In genomic region chr10:21208666-21209316, GRCh38 we compare ENCODE assay signal across 20 cellular contexts.
A peak's percentile ranks its signal among the peaks of the same experiment; 100 is the strongest.
DNase-seq lines count a peak whose midpoint lies in the region; ATAC-seq and TF ChIP-seq lines count a peak whose summit lies in the region.
"Had no signal": no experiment of that assay in that cellular context is flagged by ENCODE, and none has a peak within 500 bp of the region (broad histone marks: within the 10 kb centered on the region; RNA-seq: fewer than 3 reads in every experiment).

No MANE protein-coding gene starts in this region.

- H3K4me1 ChIP-seq in Caco-2 (peaks cover 14% of the 10 kb centered on the region), fibroblast of lung (ENCODE audit: control insufficient read depth, extremely low read depth, insufficient read depth, low read length) (no peaks in the 10 kb centered on the region), left ventricle myocardium inferior (peaks cover 1% of the 10 kb centered on the region)
- H3K4me1 ChIP-seq: BE2C, HAP-1 had no signal

- no peak overlapping the region for H3K4me3 Mint-ChIP-seq in Caco-2 (ENCODE audit: unreplicated experiment)
- no peak overlapping the region for H3K4me3 Mint-ChIP-seq in WTC11
- H3K4me3 Mint-ChIP-seq in nephron = no peak overlapping the region
- H3K4me3 Mint-ChIP-seq: CD4-positive, alpha-beta T cell had no signal

- H3K9me3 ChIP-seq in Caco-2 (peaks cover 25% of the 10 kb centered on the region), fibroblast of lung (ENCODE audit: control insufficient read depth, insufficient read depth, low read depth, low read length) (no peaks in the 10 kb centered on the region), MG63 (peaks cover 3% of the 10 kb centered on the region), left ventricle myocardium inferior (replicated peaks) (peaks cover 14% of the 10 kb centered on the region)
- H3K9me3 ChIP-seq: BE2C, HAP-1 had no signal

- no peak for TF ChIP-seq CTCF in Caco-2 (IDR thresholded peaks at IDR 0.05; ENCODE audit: insufficient read depth in 1 of 2, low read depth in 1 of 2, low read length in 1 of 2, severe bottlenecking in 1 of 2, unreplicated experiment in 1 of 2)
- TF ChIP-seq CTCF in WTC11 (IDR thresholded peaks at IDR 0.05) = no peak
- no peak for TF ChIP-seq CTCF in fibroblast of lung (conservative IDR thresholded peaks at IDR 0.05 in 1 of 2, IDR thresholded peaks at IDR 0.05 in 1 of 2; ENCODE audit: low read depth in 1 of 2, low read length in 2 of 2)
- TF ChIP-seq CTCF in nephron (IDR thresholded peaks at IDR 0.05; ENCODE audit: unreplicated experiment in 3 of 3) = no peak
- no peak for TF ChIP-seq CTCF in left ventricle myocardium inferior (IDR thresholded peaks at IDR 0.05; ENCODE audit: borderline replicate concordance)

- H3K4me2 ChIP-seq in fibroblast of lung (ENCODE audit: extremely low read depth, insufficient read depth, low read length) = no peak overlapping the region

- H3K27me3 Mint-ChIP-seq in Caco-2 (ENCODE audit: insufficient read depth, unreplicated experiment) = no peaks in the 10 kb centered on the region
- H3K27me3 Mint-ChIP-seq in WTC11 (ENCODE audit: low read depth) = no peaks in the 10 kb centered on the region
- H3K27me3 Mint-ChIP-seq in nephron (ENCODE audit: low read depth) = no peaks in the 10 kb centered on the region

- H4K20me1 ChIP-seq in fibroblast of lung (ENCODE audit: control insufficient read depth, extremely low read depth, insufficient read depth, low read length) = no peaks in the 10 kb centered on the region

- no TSS peak for BruUV-seq in Caco-2 (replicated peaks; lab: Mats Ljungman, UMichigan)

- H3K36me3 ChIP-seq in Caco-2 (ENCODE audit: control insufficient read depth, insufficient read depth, low read length) (no peaks in the 10 kb centered on the region), fibroblast of lung (ENCODE audit: control insufficient read depth, insufficient read depth, low read length) (no peaks in the 10 kb centered on the region), MG63 (no peaks in the 10 kb centered on the region), left ventricle myocardium inferior (no peaks in the 10 kb centered on the region)
- H3K36me3 ChIP-seq: BE2C, HAP-1 had no signal

- no peak overlapping the region for H3K27ac ChIP-seq in fibroblast of lung (ENCODE audit: insufficient read depth, low read length)
- no peak overlapping the region for H3K27ac ChIP-seq in caudate nucleus (ENCODE audit: low read depth, low read length)
- no peak overlapping the region for H3K27ac ChIP-seq in left ventricle myocardium inferior (replicated peaks)
- H3K27ac ChIP-seq: HL-60 had no signal

- H3K4me3 ChIP-seq in Caco-2 (ENCODE audit: low read depth, low read length) (no peak overlapping the region), fibroblast of lung (replicated peaks in 1 of 4; ENCODE audit: control extremely low read depth in 1 of 4, insufficient read depth in 1 of 4, low read depth in 3 of 4, low read length in 4 of 4) (no peak overlapping the region), MG63 (no peak overlapping the region), left ventricle myocardium inferior (no peak overlapping the region)
- H3K4me3 ChIP-seq: HAP-1 had no signal

- intact Hi-C loops in Caco-2 (cut with micrococcal nuclease; ENCODE audit: unreplicated experiment) (no loop called here), left ventricle myocardium inferior (cut with micrococcal nuclease) (no loop called here)

- H2AFZ ChIP-seq in fibroblast of lung (ENCODE audit: low read length) = no peak overlapping the region

- no peaks in the 10 kb centered on the region for H3K27me3 ChIP-seq in Caco-2 (replicated peaks; ENCODE audit: control insufficient read depth, insufficient read depth, low read length)
- no peaks in the 10 kb centered on the region for H3K27me3 ChIP-seq in fibroblast of lung (ENCODE audit: control insufficient read depth, insufficient read depth, low read length)
- H3K27me3 ChIP-seq in MG63 = no peaks in the 10 kb centered on the region; the same call in 1 of the 2 replicates
- H3K27me3 ChIP-seq in left ventricle myocardium inferior (ENCODE audit: low read depth) = no peaks in the 10 kb centered on the region
- H3K27me3 ChIP-seq: BE2C had no signal

- peak overlapping the region; percentile 0 for H3K27ac Mint-ChIP-seq in Caco-2 (ENCODE audit: unreplicated experiment)
- no peak overlapping the region for H3K27ac Mint-ChIP-seq in WTC11
- peak overlapping the region; percentile 69 to 98 (median 78) for H3K27ac Mint-ChIP-seq in nephron
- H3K27ac Mint-ChIP-seq: CD4-positive, alpha-beta T cell had no signal

- CTCF ChIA-PET in Caco-2 (lab: Charles Lee) (no interaction called here), WTC11 (lab: Charles Lee) (no interaction called here)

- H3K4me1 Mint-ChIP-seq in Caco-2 (ENCODE audit: low read depth, unreplicated experiment) = peaks cover 14% of the 10 kb centered on the region
- peaks cover 3% of the 10 kb centered on the region; the same call in 1 of the 2 replicates for H3K4me1 Mint-ChIP-seq in WTC11
- H3K4me1 Mint-ChIP-seq in nephron = peaks cover 16% of the 10 kb centered on the region

- H3K79me2 ChIP-seq in fibroblast of lung (ENCODE audit: control insufficient read depth, insufficient read depth, low read length) = no peaks in the 10 kb centered on the region

- POLR2A ChIA-PET in Caco-2 (lab: Charles Lee) = no interaction called here
- POLR2A ChIA-PET in WTC11 (lab: Charles Lee) = no interaction called here

- DNase-seq in Caco-2 = no peak
- no peak for DNase-seq in WTC11 (ENCODE audit: low spot score)
- DNase-seq in fibroblast of lung (ENCODE audit: low read depth in 2 of 2) = peak; percentile 6 to 12
- DNase-seq in caudate nucleus (lab: John Stamatoyannopoulos, UW) = no peak
- no peak for DNase-seq in MG63
- no peak for DNase-seq in left ventricle myocardium inferior
- DNase-seq: 8988T; BE2C; CD4-positive, alpha-beta T cell; MV-4-11; NCI-H1417 treated with DMSO at 0.1 percent for 48 hours; NCI-H1930; NCI-H446; NK-92 treated with Interleukin-12 subunit alpha and Interleukin-12 subunit beta, amount 100 ng/mL, for 24 hours; RPMI8226; SIG-M5 had no signal

- peak; percentile 65 for ATAC-seq in WTC11
- no peak for ATAC-seq in HG02798 (IDR thresholded peaks at IDR 0.05; ENCODE audit: poor library complexity, unreplicated experiment)

- peaks cover 20% of the 10 kb centered on the region for H3K9me3 Mint-ChIP-seq in Caco-2 (ENCODE audit: unreplicated experiment)
- peaks cover 16% of the 10 kb centered on the region for H3K9me3 Mint-ChIP-seq in WTC11
- H3K9me3 Mint-ChIP-seq in nephron = peaks cover 7% of the 10 kb centered on the region
- H3K9me3 Mint-ChIP-seq: CD4-positive, alpha-beta T cell had no signal

- H3K36me3 Mint-ChIP-seq in Caco-2 (ENCODE audit: insufficient read depth, unreplicated experiment) (peaks cover 6% of the 10 kb centered on the region), WTC11 (peaks cover 9% of the 10 kb centered on the region), nephron (ENCODE audit: low read depth) (no peaks in the 10 kb centered on the region)

- H3K9ac ChIP-seq in fibroblast of lung (ENCODE audit: insufficient read depth, low read length) = no peak overlapping the region

TF ChIP-seq in WTC11, 78 proteins besides CTCF, POLR2A, EP300 and RAD21 (continues in another document):
- TF ChIP-seq PRRX2 (CRISPR knock-in tag; IDR thresholded peaks at IDR 0.05) (no peak), JAZF1 (CRISPR knock-in tag; IDR thresholded peaks at IDR 0.05) (no peak), CREB1 (CRISPR knock-in tag; IDR thresholded peaks at IDR 0.05) (no peak), FOXP1 (CRISPR knock-in tag; IDR thresholded peaks at IDR 0.05; ENCODE audit: borderline replicate concordance) (no peak), KAT7 (CRISPR knock-in tag; IDR thresholded peaks at IDR 0.05; ENCODE audit: borderline replicate concordance) (no peak), MYBL2 (CRISPR knock-in tag; IDR thresholded peaks at IDR 0.05) (no peak), CBFB (CRISPR knock-in tag; IDR thresholded peaks at IDR 0.05; ENCODE audit: low read depth) (no peak), TEAD1 (CRISPR knock-in tag; IDR thresholded peaks at IDR 0.05) (no peak), MXD4 (CRISPR knock-in tag; IDR thresholded peaks at IDR 0.05; ENCODE audit: borderline replicate concordance) (no peak), ZNF425 (CRISPR knock-in tag; conservative IDR thresholded peaks at IDR 0.05) (no peak)

Comparison
In these comparisons a context has a peak if more than half of its experiments do, and no peak if none do; other contexts are left out.
1. DNase-seq: peak in fibroblast of lung (2 of 2); none in Caco-2 (0 of 2), WTC11 (single experiment), caudate nucleus (0 of 61), MG63 (single experiment) and left ventricle myocardium inferior (single experiment).